Comparison of ENCODE assay signal across 22 cellular contexts in genomic region chr3:162147996-162148395, GRCh38.
A peak's percentile ranks its signal among the peaks of the same experiment; 100 is the strongest.
DNase-seq lines count a peak whose midpoint lies in the region.
"Had no signal": no experiment of that assay in that cellular context is flagged by ENCODE, and none has a peak within 500 bp of the region (broad histone marks: within the 10 kb centered on the region; RNA-seq: fewer than 3 reads in every experiment).

No MANE protein-coding gene starts in this region.

- no peak overlapping the region for H3K9ac ChIP-seq in SK-N-MC (ENCODE audit: insufficient read length)
- H3K9ac ChIP-seq: BLaER1 treated with 17β-estradiol and CSF1 and Interleukin-3, amounts not matched to agents 10 nM and 100 nM had no signal

- H3K4me3 ChIP-seq in SK-N-MC (no peak overlapping the region), neuron (ENCODE audit: low read length) (no peak overlapping the region)
- H3K4me3 ChIP-seq: A549; BLaER1 treated with 17β-estradiol and CSF1 and Interleukin-3, amounts not matched to agents 10 nM and 100 nM; GM12878; GM23338; HAP-1 had no signal

- no peaks in the 10 kb centered on the region for H3K27me3 ChIP-seq in neuron (ENCODE audit: insufficient read depth, low read length)
- H3K27me3 ChIP-seq: BE2C; BLaER1 treated with 17β-estradiol and CSF1 and Interleukin-3, amounts not matched to agents 10 nM and 100 nM had no signal

- no peaks in the 10 kb centered on the region for H3K9me3 ChIP-seq in SK-N-MC (ENCODE audit: low read depth, low read length)
- H3K9me3 ChIP-seq in neuron (ENCODE audit: low read length): no peaks in the 10 kb centered on the region
- H3K9me3 ChIP-seq: A549; BE2C; BLaER1 treated with 17β-estradiol and CSF1 and Interleukin-3, amounts not matched to agents 10 nM and 100 nM; HAP-1 had no signal

- no peaks in the 10 kb centered on the region for H3K36me3 ChIP-seq in SK-N-MC (ENCODE audit: insufficient read depth, low read length)
- H3K36me3 ChIP-seq in neuron (ENCODE audit: insufficient read depth, low read length): no peaks in the 10 kb centered on the region
- H3K36me3 ChIP-seq: BE2C; BLaER1 treated with 17β-estradiol and CSF1 and Interleukin-3, amounts not matched to agents 10 nM and 100 nM; HAP-1 had no signal

- peak; percentile 20 for DNase-seq in H4 (ENCODE audit: low spot score)
- DNase-seq in SK-N-MC (ENCODE audit: low read depth, low spot score): peak; percentile 6
- no peak for DNase-seq in stimulated activated CD4-positive, alpha-beta T cell treated with anti-CD3 and anti-CD28 coated beads, Interleukin-12 subunit alpha, Interleukin-12 subunit beta, amount 100 ng/mL, for 4 hours
- no peak for DNase-seq in NCI-H187 treated with DMSO at 0.1 percent for 48 hours (lab: John Stamatoyannopoulos, UW)
- no peak for DNase-seq in activated CD4-positive, alpha-beta T cell treated with anti-CD3 and anti-CD28 coated beads, Interleukin-2, amount 50 U/mL, for 1 hour
- no peak for DNase-seq in D341Med (ENCODE audit: low spot score)
- DNase-seq: 8988T; ACHN; AML-193; BE2C; CD4-positive, alpha-beta T cell; CD8-positive, alpha-beta memory T cell; DMS153; EL; GDM1; HFFc6 had no signal

- H2AFZ ChIP-seq in neuron (ENCODE audit: low read depth, low read length): peak overlapping the region; percentile 54
- H2AFZ ChIP-seq: GM23338 had no signal

- H3K4me1 ChIP-seq in neuron (ENCODE audit: insufficient read depth, low read length): no peaks in the 10 kb centered on the region
- H3K4me1 ChIP-seq: A549; BE2C; BLaER1 treated with 17β-estradiol and CSF1 and Interleukin-3, amounts not matched to agents 10 nM and 100 nM had no signal

- H3K27ac ChIP-seq in SK-N-MC: peak overlapping the region; percentile 14; the same call in 1 of the 2 replicates
- H3K27ac ChIP-seq: A549; BLaER1 treated with 17β-estradiol and CSF1 and Interleukin-3, amounts not matched to agents 10 nM and 100 nM had no signal

Comparison
In these comparisons a context has a peak if more than half of its experiments do, and no peak if none do; other contexts are left out.
1. DNase-seq: peak in H4 (single experiment) and SK-N-MC (single experiment); none in stimulated activated CD4-positive, alpha-beta T cell treated with anti-CD3 and anti-CD28 coated beads, Interleukin-12 subunit alpha, Interleukin-12 subunit beta, amount 100 ng/mL, for 4 hours (single experiment), NCI-H187 treated with DMSO at 0.1 percent for 48 hours (single experiment), activated CD4-positive, alpha-beta T cell treated with anti-CD3 and anti-CD28 coated beads, Interleukin-2, amount 50 U/mL, for 1 hour (single experiment) and D341Med (single experiment).